ENCODE assay signal across 15 cellular contexts in the genomic region with DNA sequence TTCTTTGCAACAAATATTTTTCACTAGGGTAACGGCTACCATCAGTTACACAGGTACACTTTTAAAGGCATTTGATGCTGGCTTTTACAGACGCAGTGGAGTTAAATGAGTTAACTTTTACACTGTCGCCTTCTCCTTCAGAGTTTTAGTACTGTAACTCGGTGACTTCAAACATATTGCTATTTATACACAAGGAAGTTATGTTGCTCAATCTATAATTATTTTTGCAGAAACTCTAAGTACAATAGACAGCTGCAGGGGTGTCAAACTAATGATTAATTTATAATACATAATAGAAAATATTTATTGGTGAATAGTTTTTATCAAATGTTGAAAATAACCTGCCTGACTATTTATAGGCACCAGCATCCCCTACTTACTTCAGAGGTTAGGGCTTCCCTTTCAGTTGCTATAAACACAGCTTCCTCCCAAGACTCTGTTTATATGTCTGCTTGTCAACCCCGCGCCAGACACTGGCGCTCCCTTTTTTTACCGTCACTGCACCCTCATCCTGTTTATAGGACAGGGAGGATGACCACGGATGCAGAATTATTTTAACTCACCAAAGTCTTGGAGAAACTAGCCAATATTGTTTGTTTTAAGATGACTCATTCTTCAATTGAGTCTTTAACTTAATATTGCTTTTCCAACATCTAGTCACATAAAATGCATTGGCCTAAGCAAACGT.
A peak's percentile ranks its signal among the peaks of the same experiment; 100 is the strongest.
DNase-seq lines count a peak whose midpoint lies in the region; ATAC-seq and TF ChIP-seq lines count a peak whose summit lies in the region.
"Had no signal": no experiment of that assay in that cellular context is flagged by ENCODE, and none has a peak within 500 bp of the region (broad histone marks: within the 10 kb centered on the region; RNA-seq: fewer than 3 reads in every experiment).

No MANE protein-coding gene starts in this region.

- intact Hi-C loops in activated CD4-positive, alpha-beta memory T cell treated with anti-CD3 and anti-CD28 coated beads for 36 hours (cut with micrococcal nuclease) = no loop called here

- no peak overlapping the region for H3K4me3 Mint-ChIP-seq in activated CD4-positive, alpha-beta memory T cell treated with anti-CD3 and anti-CD28 coated beads for 36 hours
- H3K4me3 Mint-ChIP-seq: activated CD8-positive, alpha-beta T cell treated with anti-CD3 and anti-CD28 coated beads, Interleukin-2, amount 10 ng/mL, durations not matched to agents 7 days and 5 days; brain; neural crest cell had no signal

- no peaks in the 10 kb centered on the region for H3K36me3 Mint-ChIP-seq in activated CD4-positive, alpha-beta memory T cell treated with anti-CD3 and anti-CD28 coated beads for 36 hours
- H3K36me3 Mint-ChIP-seq: brain had no signal

- CTCF ChIA-PET in activated CD4-positive, alpha-beta memory T cell treated with anti-CD3 and anti-CD28 coated beads for 36 hours (lab: Charles Lee) = no interaction called here

- no peaks in the 10 kb centered on the region for H3K9me3 Mint-ChIP-seq in activated CD4-positive, alpha-beta memory T cell treated with anti-CD3 and anti-CD28 coated beads for 36 hours
- H3K9me3 Mint-ChIP-seq: neural crest cell had no signal

- no peak overlapping the region for H3K27ac Mint-ChIP-seq in activated CD4-positive, alpha-beta memory T cell treated with anti-CD3 and anti-CD28 coated beads for 36 hours
- H3K27ac Mint-ChIP-seq: activated CD8-positive, alpha-beta T cell treated with anti-CD3 and anti-CD28 coated beads, Interleukin-2, amount 10 ng/mL, durations not matched to agents 7 days and 5 days had no signal

- no peaks in the 10 kb centered on the region for H3K4me1 Mint-ChIP-seq in activated CD4-positive, alpha-beta memory T cell treated with anti-CD3 and anti-CD28 coated beads for 36 hours (ENCODE audit: low read depth)

- ATAC-seq in HG03045 (IDR thresholded peaks at IDR 0.05; ENCODE audit: unreplicated experiment) = no peak
- ATAC-seq: activated CD8-positive, alpha-beta T cell treated with anti-CD3 and anti-CD28 coated beads, Interleukin-2, amount 10 ng/mL, durations not matched to agents 7 days and 5 days had no signal

- POLR2A ChIA-PET in activated CD4-positive, alpha-beta memory T cell treated with anti-CD3 and anti-CD28 coated beads for 36 hours (lab: Charles Lee) = no interaction called here

- peaks cover 10% of the 10 kb centered on the region for H3K27me3 Mint-ChIP-seq in activated CD4-positive, alpha-beta memory T cell treated with anti-CD3 and anti-CD28 coated beads for 36 hours
- H3K27me3 Mint-ChIP-seq: brain had no signal

- DNase-seq in SIG-M5 treated with dmso at 0.1 percent for 504 hours (lab: John Stamatoyannopoulos, UW; ENCODE audit: unreplicated experiment) = peak; percentile 41
- no peak for DNase-seq in SIG-M5 (lab: John Stamatoyannopoulos, UW)
- peak; percentile 57 for DNase-seq in fibroblast of peridontal ligament (ENCODE audit: extremely low read depth)
- DNase-seq in renal cortical epithelial cell (ENCODE audit: low read depth) = peak; percentile 62
- DNase-seq in NCI-H1092 treated with DMSO at 0.1 percent for 48 hours (lab: John Stamatoyannopoulos, UW) = no peak
- no peak for DNase-seq in activated CD4-positive, alpha-beta memory T cell treated with anti-CD3 and anti-CD28 coated beads for 36 hours
- DNase-seq: activated CD8-positive, alpha-beta T cell treated with anti-CD3 and anti-CD28 coated beads, Interleukin-2, amount 10 ng/mL, durations not matched to agents 7 days and 5 days; glutamatergic neuron; NCI-H1417 treated with DMSO at 0.1 percent for 48 hours; NCI-H510A; small intestine had no signal

TF ChIP-seq in PFSK-1, 5 proteins besides CTCF, POLR2A, EP300 and RAD21:
- TF ChIP-seq POLR2AphosphoS5 (IDR thresholded peaks at IDR 0.05; ENCODE audit: low read depth, low read length) = no peak
- TF ChIP-seq SIN3A (IDR thresholded peaks at IDR 0.05; ENCODE audit: borderline replicate concordance, insufficient read depth, low read length) = 0 out of 2 replicates have a peak, but pooled peaks have one; percentile 39
- TF ChIP-seq REST (IDR thresholded peaks at IDR 0.05; ENCODE audit: insufficient read depth in 1 of 2, low read depth in 2 of 2, low read length in 2 of 2) = no peak
- peak; percentile 80 for TF ChIP-seq FOXP2 (optimal IDR thresholded peaks at IDR 0.05; ENCODE audit: borderline replicate concordance, extremely low read depth, extremely low read length, insufficient read depth)
- 0 out of 2 replicates have a peak, but pooled peaks have one; percentile 46 for TF ChIP-seq TAF1 (IDR thresholded peaks at IDR 0.05; ENCODE audit: borderline replicate concordance, insufficient read depth, low read length)

Comparison
In these comparisons a context has a peak if more than half of its experiments do, and no peak if none do; other contexts are left out.
1. DNase-seq: peak in SIG-M5 treated with dmso at 0.1 percent for 504 hours (single experiment), fibroblast of peridontal ligament (single experiment) and renal cortical epithelial cell (single experiment); none in SIG-M5 (single experiment), NCI-H1092 treated with DMSO at 0.1 percent for 48 hours (single experiment) and activated CD4-positive, alpha-beta memory T cell treated with anti-CD3 and anti-CD28 coated beads for 36 hours (single experiment).